In genomic region chr21:14734833-14735232, GRCh38 we compare ENCODE assay signal across 1 cellular context.
TF ChIP-seq lines count a peak whose summit lies in the region.

No MANE protein-coding gene starts in this region.

TF ChIP-seq in GM12878, 131 proteins besides CTCF, POLR2A, EP300 and RAD21:
- TF ChIP-seq PAX8 (IDR thresholded peaks at IDR 0.05) (no peak), SRF (IDR thresholded peaks at IDR 0.05; ENCODE audit: low read depth in 2 of 2, low read length in 2 of 2) (peak; percentile 17 to 78; a peak in 2 of 4 replicates), ZBED1 (IDR thresholded peaks at IDR 0.05; ENCODE audit: borderline replicate concordance) (no peak), POLR2AphosphoS2 (IDR thresholded peaks at IDR 0.05; ENCODE audit: low read depth, low read length) (no peak), RUNX3 (IDR thresholded peaks at IDR 0.05; ENCODE audit: low read length) (no peak), ATF2 (IDR thresholded peaks at IDR 0.05; ENCODE audit: low read length) (no peak), ZNF384 (IDR thresholded peaks at IDR 0.05; ENCODE audit: borderline replicate concordance, low read depth, low read length) (no peak)
